8 cellular contexts compared by ENCODE assay signal in genomic region chr1:212485895-212486590, GRCh38. TPM values are rescaled to one million over a fixed set of nuclear protein-coding genes. Genes with fewer than 3 reads are reported as not detected.
A peak's percentile ranks its signal among the peaks of the same experiment; 100 is the strongest.
DNase-seq lines count a peak whose midpoint lies in the region; ATAC-seq, FAIRE-seq and TF ChIP-seq lines count a peak whose summit lies in the region.

No MANE protein-coding gene starts in this region.

- no peak overlapping the region; the same call in 2 of the 3 replicates for H3K4me3 ChIP-seq in A549
- H3K4me3 ChIP-seq in K562: no peak overlapping the region
- H3K4me3 ChIP-seq in HepG2 (replicated peaks in 1 of 3; ENCODE audit: insufficient read depth in 1 of 3, low read depth in 2 of 3, low read length in 3 of 3): peak overlapping the region in 1 of 3 experiments; percentile 22; a peak in 1 of 6 replicates

- DNase-seq in A549 (ENCODE audit: low read depth in 1 of 2, low spot score in 1 of 2): peak; percentile 76 to 97
- DNase-seq in NCI-H2196 treated with DMSO at 0.1 percent for 48 hours (lab: John Stamatoyannopoulos, UW; ENCODE audit: unreplicated experiment): peak; percentile 82
- DNase-seq in K562 (ENCODE audit: extremely low read depth in 1 of 4, low spot score in 3 of 4): peak; percentile 39 to 66 (median 48)
- peak; percentile 71 for DNase-seq in HepG2 (ENCODE audit: low spot score)
- DNase-seq in naive thymus-derived CD8-positive, alpha-beta T cell: no peak

- H3K4me2 ChIP-seq in A549 (peak overlapping the region; percentile 71), K562 (ENCODE audit: insufficient read depth, low read length) (peak overlapping the region; percentile 15; the same call in 1 of the 2 replicates), HepG2 (ENCODE audit: low read depth, low read length) (peak overlapping the region; percentile 56)

- no TSS peak for BruUV-seq in K562 (replicated peaks; lab: Mats Ljungman, UMichigan)
- no TSS peak for BruUV-seq in HepG2 (replicated peaks; lab: Mats Ljungman, UMichigan)

- H3K9ac ChIP-seq in K562 (ENCODE audit: insufficient read depth in 1 of 2, low read depth in 2 of 2, low read length in 2 of 2) (peak overlapping the region in 1 of 2 experiments; percentile 72; a peak in 1 of 4 replicates), HepG2 (ENCODE audit: insufficient read depth, low read depth, low read length) (peak overlapping the region; percentile 24; the same call in 1 of the 2 replicates)

- peak; percentile 62 to 72; a peak in 3 of 5 replicates for TF ChIP-seq EP300 in A549 (IDR thresholded peaks at IDR 0.05)
- peak; percentile 45; the same call in 1 of the 2 replicates for TF ChIP-seq EP300 in K562 (IDR thresholded peaks at IDR 0.05; ENCODE audit: low read length)
- TF ChIP-seq EP300 in HepG2 (IDR thresholded peaks at IDR 0.05; ENCODE audit: low read depth in 2 of 2, low read length in 2 of 2): no peak
- TF ChIP-seq EP300 in HepG2 (CRISPR knock-in tag; IDR thresholded peaks at IDR 0.05; ENCODE audit: borderline replicate concordance): no peak

- H4K20me1 ChIP-seq in K562 (replicated peaks; ENCODE audit: control insufficient read depth, insufficient read depth, low read length): no peaks in the 10 kb centered on the region
- H4K20me1 ChIP-seq in HepG2 (ENCODE audit: insufficient read depth, low read length): no peaks in the 10 kb centered on the region

- intact Hi-C loops in K562 (cut with micrococcal nuclease) (loop anchor here (5.0 kb wide), 1 partner anchor 71 kb away; no protein-coding TSS in a partner anchor), HepG2 (cut with micrococcal nuclease; ENCODE audit: unreplicated experiment) (loop anchor here (10.0 kb wide), 1 partner anchor 79 kb away; no protein-coding TSS in a partner anchor)

- no peaks in the 10 kb centered on the region for H3K9me1 ChIP-seq in K562 (ENCODE audit: control insufficient read depth, insufficient read depth, low read length)

- H3K9me3 Mint-ChIP-seq in naive thymus-derived CD8-positive, alpha-beta T cell: no peaks in the 10 kb centered on the region

- CTCF ChIA-PET in A549 (lab: Yijun Ruan, JAX) (interaction anchor here (1.0 to 1.5 kb wide), 6 partner anchors 9 to 122 kb away, joined by 3 to 14 read pairs (median 5); partner anchors contain the start of gene ATF3), K562 (lab: Yijun Ruan, JAX; ENCODE audit: low intra/inter-chr PET ratio) (no interaction called here), HepG2 (lab: Yijun Ruan, JAX; ENCODE audit: low intra/inter-chr PET ratio, low total read pairs) (no interaction called here)

- WGBS in A549 (ENCODE audit: missing lambda C conversion rate): under 1% methylated on average over 6 of the region's 9 CpGs
- 9% methylated on average over 9 of the region's 9 CpGs for WGBS in K562 (ENCODE audit: insufficient coverage, low coverage, missing lambda C conversion rate)
- WGBS in HepG2 (ENCODE audit: low lambda C conversion rate): 0% methylated on average over 3 of the region's 9 CpGs

- H3K27ac Mint-ChIP-seq in naive thymus-derived CD8-positive, alpha-beta T cell: no peak overlapping the region

- no peak overlapping the region for H2AFZ ChIP-seq in K562 (ENCODE audit: low read depth, low read length)
- no peak overlapping the region for H2AFZ ChIP-seq in HepG2 (ENCODE audit: low read length)

- peaks cover 0 to 9% (median 0%) of the 10 kb centered on the region in 4 donors for H3K4me1 Mint-ChIP-seq in naive thymus-derived CD8-positive, alpha-beta T cell

- no peak; a peak in 1 of 5 replicates for TF ChIP-seq RAD21 in A549 (conservative IDR thresholded peaks at IDR 0.05 in 1 of 2, IDR thresholded peaks at IDR 0.05 in 1 of 2)
- no peak for TF ChIP-seq RAD21 in K562 (CRISPR knock-in tag; conservative IDR thresholded peaks at IDR 0.05 in 1 of 2, IDR thresholded peaks at IDR 0.05 in 1 of 2)
- no peak for TF ChIP-seq RAD21 in HepG2 (CRISPR knock-in tag; IDR thresholded peaks at IDR 0.05)

- H3K27me3 Mint-ChIP-seq in naive thymus-derived CD8-positive, alpha-beta T cell: peaks cover 0 to 8% (median 2%) of the 10 kb centered on the region in 5 donors

- in situ Hi-C loops in K562 (cut with MboI): no loop called here
- in situ Hi-C loops in HepG2 (cut with HindIII; ENCODE audit: extremely low pct_ligation_motif_present, low pct_unique_long_range_greater_than_20kb): no loop called here

- H3K36me3 ChIP-seq in K562 (ENCODE audit: control insufficient read depth, insufficient read depth, low read length) (no peaks in the 10 kb centered on the region), HepG2 (replicated peaks in 1 of 2; ENCODE audit: control insufficient read depth in 1 of 2, insufficient read depth in 2 of 2, low read length in 2 of 2) (no peaks in the 10 kb centered on the region)

- FAIRE-seq in A549 (lab: Jason Lieb, UNC): peak; percentile 56
- FAIRE-seq in K562 (lab: Jason Lieb, UNC): peak; percentile 89
- FAIRE-seq in HepG2 (lab: Jason Lieb, UNC): no peak

- ATAC-seq in A549 (peak; percentile 73 to 84), GM21825 (IDR thresholded peaks at IDR 0.05; ENCODE audit: unreplicated experiment) (peak; percentile 36), K562 (peak; percentile 83), HepG2 (peak; percentile 87), HG03457 (IDR thresholded peaks at IDR 0.05; ENCODE audit: unreplicated experiment) (no peak), GM19452 (IDR thresholded peaks at IDR 0.05; ENCODE audit: unreplicated experiment) (no peak)
- ATAC-seq in naive thymus-derived CD8-positive, alpha-beta T cell: no peak

- H3K4me1 ChIP-seq in A549: peaks cover 93% of the 10 kb centered on the region
- H3K4me1 ChIP-seq in K562 (replicated peaks in 1 of 2; ENCODE audit: control insufficient read depth in 2 of 2, insufficient read depth in 2 of 2, low read length in 2 of 2): peaks cover 10 to 17% of the 10 kb centered on the region in 2 experiments
- peaks cover 27% of the 10 kb centered on the region for H3K4me1 ChIP-seq in HepG2 (ENCODE audit: insufficient read depth, low read length)

- H3K27ac ChIP-seq in A549 (peak overlapping the region; percentile 75 to 86), K562 (ENCODE audit: extremely low read depth, low read depth, low read length) (no peak overlapping the region), HepG2 (ENCODE audit: extremely low read length, insufficient read depth, low read length) (no peak overlapping the region)

- H3K79me2 ChIP-seq in K562 (ENCODE audit: control insufficient read depth, insufficient read depth, low read length) (no peaks in the 10 kb centered on the region), HepG2 (ENCODE audit: insufficient read depth, low read length) (no peaks in the 10 kb centered on the region)

- H3K36me3 Mint-ChIP-seq in naive thymus-derived CD8-positive, alpha-beta T cell: no peaks in the 10 kb centered on the region

- POLR2A ChIA-PET in A549 (lab: Yijun Ruan, JAX) (interaction anchor here (1.7 to 2.4 kb wide), 2 partner anchors 122 to 124 kb away, joined by 6 to 19 read pairs; partner anchors contain the start of gene ATF3), K562 (lab: Yijun Ruan, JAX) (interaction anchor here (0.6 to 1.1 kb wide), 3 partner anchors 8 to 122 kb away, joined by 3 to 4 read pairs (median 3); no protein-coding TSS in a partner anchor), HepG2 (lab: Yijun Ruan, JAX) (no interaction called here)
- POLR2A ChIA-PET in naive thymus-derived CD8-positive, alpha-beta T cell (lab: Charles Lee): no interaction called here

- TF ChIP-seq POLR2A in A549 (IDR thresholded peaks at IDR 0.05; ENCODE audit: low read length) (no peak), K562 (conservative IDR thresholded peaks at IDR 0.05) (no peak), HepG2 (IDR thresholded peaks at IDR 0.05; ENCODE audit: insufficient read depth in 1 of 2, low read depth in 2 of 2, low read length in 2 of 2) (no peak)

- peaks cover 11 to 37% of the 10 kb centered on the region in 2 experiments; a peak in 4 of 5 replicates for H3K27me3 ChIP-seq in K562 (ENCODE audit: control insufficient read depth in 2 of 2, insufficient read depth in 2 of 2, low read length in 2 of 2)
- H3K27me3 ChIP-seq in HepG2 (ENCODE audit: control insufficient read depth in 1 of 2, insufficient read depth in 2 of 2, low read length in 2 of 2): peaks cover 0 to 7% of the 10 kb centered on the region in 2 experiments; a peak in 1 of 5 replicates

- H3K9me3 ChIP-seq in A549: no peaks in the 10 kb centered on the region
- no peaks in the 10 kb centered on the region for H3K9me3 ChIP-seq in K562 (replicated peaks; ENCODE audit: control insufficient read depth, insufficient read depth, low read depth, low read length)
- no peaks in the 10 kb centered on the region for H3K9me3 ChIP-seq in HepG2 (ENCODE audit: low read length)

- TF ChIP-seq CTCF in A549 (IDR thresholded peaks at IDR 0.05) (no peak), K562 (IDR thresholded peaks at IDR 0.05 in 2 of 3, conservative IDR thresholded peaks at IDR 0.05 in 1 of 3; ENCODE audit: insufficient read depth in 2 of 3, low read depth in 1 of 3, low read length in 3 of 3) (no peak), HepG2 (CRISPR knock-in tag; IDR thresholded peaks at IDR 0.05) (no peak)

- H3K4me3 Mint-ChIP-seq in naive thymus-derived CD8-positive, alpha-beta T cell: no peak overlapping the region

RNA-seq across cellular contexts. Expression of gene NENF, which starts 53.3 kb away (rescaled TPM):
- polyA plus RNA-seq in A549 (2011; rRNA removed) (83.9 and 90.5 TPM in 2 replicates), A549 (2017; fragmentation: RNase III; extraction: RNeasy Plus Mini Kit Qiagen cat#74134 plus additional on column Dnase treatment) (50.8 to 56.4 TPM (median 55.3 TPM) in 3 replicates), K562 (2011; rRNA removed) (87.6 and 92.4 TPM in 2 replicates), K562 (2014; fragmentation: Illumina TruSeq; extraction: Trizol) (53.4 and 59.9 TPM in 2 replicates), K562 (2014; fragmentation: Nextera tagmentation; extraction: Ambion mirVana) (10 to 100 TPM in 1 of 2 experiments, 1 to 10 TPM in 1; 6.1 to 11.4 TPM), K562 (2014; rRNA removed) (89.2 and 95.7 TPM in 2 replicates), HepG2 (2011; rRNA removed) (28.7 and 31.7 TPM in 2 replicates)
- polyA plus RNA-seq in A549 (2012; cell fraction: cytosol; rRNA removed): 98.4 and 99.7 TPM in 2 replicates
- polyA plus RNA-seq in A549 (2012; cell fraction: nucleus; rRNA removed): 30.7 and 43.2 TPM in 2 replicates
- polyA minus RNA-seq in A549 (2011; rRNA and poly(A)+ RNA removed): 21.9 and 29.3 TPM in 2 replicates
- total RNA-seq in K562 (2011; cell fraction: chromatin; rRNA removed; ENCODE audit: low replicate concordance): 18.4 and 30.9 TPM in 2 replicates
- total RNA-seq in K562 (2011; cell fraction: nucleolus; rRNA removed): 52.2 and 53.7 TPM in 2 replicates
- 47.9 and 75.6 TPM in 2 replicates for total RNA-seq in K562 (2011; cell fraction: nucleoplasm; rRNA removed)
- total RNA-seq in K562 (2014; rRNA removed) (97.3 and 100 TPM in 2 replicates), K562 (2014; rRNA removed; fragmentation: Illumina TruSeq; extraction: Trizol) (62.9 and 72.8 TPM in 2 replicates), K562 (2015; rRNA removed; fragmentation: Illumina TruSeq; extraction: Trizol) (51.0 and 55.1 TPM in 2 replicates), K562 (2021) (74.0 and 74.4 TPM in 2 replicates), HepG2 (2016; rRNA removed; fragmentation: Illumina TruSeq; extraction: Trizol) (24.7 and 40.4 TPM in 2 replicates)
- polyA plus RNA-seq in K562 (2011; cell fraction: cytosol; rRNA removed): 66.7 and 98.8 TPM in 2 replicates
- polyA plus RNA-seq in K562 (2011; cell fraction: nucleus; rRNA removed): 32.2 and 37.6 TPM in 2 replicates
- polyA plus RNA-seq in K562 (2012): 70.5 and 73.8 TPM in 2 replicates
- polyA minus RNA-seq in K562 (2011; rRNA and poly(A)+ RNA removed): 20.8 and 22.7 TPM in 2 replicates
- 15.7 and 18.1 TPM in 2 replicates for polyA minus RNA-seq in K562 (2011; cell fraction: cytosol; rRNA and poly(A)+ RNA removed)
- 4.0 and 9.8 TPM in 2 replicates for polyA minus RNA-seq in K562 (2011; cell fraction: nucleus; rRNA and poly(A)+ RNA removed)
- 135 and 145 TPM in 2 replicates for total RNA-seq in HepG2 (2016; cell fraction: cytosol; rRNA removed; fragmentation: Illumina TruSeq; extraction: Trizol; ENCODE audit: low read depth)
- 21.2 and 39.7 TPM in 2 replicates for total RNA-seq in HepG2 (2016; cell fraction: insoluble cytoplasmic fraction; rRNA removed; fragmentation: Illumina TruSeq; extraction: Trizol)
- 87.8 and 107 TPM in 2 replicates for total RNA-seq in HepG2 (2016; cell fraction: membrane; rRNA removed; fragmentation: Illumina TruSeq; extraction: Trizol)
- 20.0 and 22.0 TPM in 2 replicates for total RNA-seq in HepG2 (2016; cell fraction: nucleus; rRNA removed; fragmentation: Illumina TruSeq; extraction: Trizol)
- 20.5 and 29.5 TPM in 2 replicates for polyA plus RNA-seq in HepG2 (2011; cell fraction: cytosol; rRNA removed)
- polyA plus RNA-seq in HepG2 (2011; cell fraction: nucleus; rRNA removed): 8.0 and 8.1 TPM in 2 replicates
- polyA plus RNA-seq in HepG2 (2012): 19.9 and 23.4 TPM in 2 replicates
- 165 and 182 TPM in 2 replicates for polyA plus RNA-seq in HepG2 (2016; cell fraction: cytosol; fragmentation: Illumina TruSeq; extraction: Trizol; ENCODE audit: low read depth)
- 25.7 and 28.8 TPM in 2 replicates for polyA plus RNA-seq in HepG2 (2016; cell fraction: insoluble cytoplasmic fraction; fragmentation: Illumina TruSeq; extraction: Trizol; ENCODE audit: low read depth)
- 91.1 and 106 TPM in 2 replicates for polyA plus RNA-seq in HepG2 (2016; cell fraction: membrane; fragmentation: Illumina TruSeq; extraction: Trizol; ENCODE audit: low read depth)
- polyA plus RNA-seq in HepG2 (2016; cell fraction: nucleus; fragmentation: Illumina TruSeq; extraction: Trizol; ENCODE audit: insufficient read depth, low read depth): 29.8 and 38.4 TPM in 2 replicates
- polyA minus RNA-seq in HepG2 (2011; rRNA and poly(A)+ RNA removed; ENCODE audit: low replicate concordance): 8.3 and 24.3 TPM in 2 replicates
- 6.0 and 6.8 TPM in 2 replicates for polyA minus RNA-seq in HepG2 (2011; cell fraction: cytosol; rRNA and poly(A)+ RNA removed)
- polyA minus RNA-seq in HepG2 (2011; cell fraction: nucleus; rRNA and poly(A)+ RNA removed): 2.5 and 3.5 TPM in 2 replicates
- 10 to 100 TPM; 21.5 to 25.1 TPM for total RNA-seq in naive thymus-derived CD8-positive, alpha-beta T cell
- polyA plus RNA-seq in naive thymus-derived CD8-positive, alpha-beta T cell: 10 to 100 TPM; 35.9 to 68.0 (median 64.9) TPM

Comparison
In these comparisons a context has a peak if more than half of its experiments do, and no peak if none do; other contexts are left out.
1. ATAC-seq: peak in A549 (2 of 2), GM21825 (single experiment), K562 (single experiment) and HepG2 (single experiment); none in HG03457 (single experiment), GM19452 (single experiment) and naive thymus-derived CD8-positive, alpha-beta T cell (0 of 2).
2. DNase-seq: peak in A549 (2 of 2), NCI-H2196 treated with DMSO at 0.1 percent for 48 hours (single experiment), K562 (4 of 4) and HepG2 (single experiment); none in naive thymus-derived CD8-positive, alpha-beta T cell (0 of 10).
3. H3K27ac ChIP-seq: peak in A549 (2 of 2); none in K562 (single experiment) and HepG2 (single experiment).
4. H3K4me2 ChIP-seq: peak in every context shown above with its lines; median percentile 71 in A549; 56 in HepG2; 15 in K562.
5. POLR2A ChIA-PET loops: an anchor here in A549 (1.7 to 2.4 kb wide) and K562 (0.6 to 1.1 kb wide); none called in HepG2 and naive thymus-derived CD8-positive, alpha-beta T cell.